Comparison of ENCODE assay signal across 8 cellular contexts in genomic region chr11:66222358-66223149, GRCh38. TPM values are rescaled to one million over a fixed set of nuclear protein-coding genes. Genes with fewer than 3 reads are reported as not detected.
DNase-seq lines count a peak whose midpoint lies in the region; ATAC-seq, FAIRE-seq and TF ChIP-seq lines count a peak whose summit lies in the region.

No MANE protein-coding gene starts in this region.

- peaks cover 59% of the 10 kb centered on the region for H3K36me3 ChIP-seq in OCI-LY1 (ENCODE audit: insufficient read depth, low read length)
- peaks cover 4 to 24% of the 10 kb centered on the region in 2 experiments for H3K36me3 ChIP-seq in endothelial cell of umbilical vein (ENCODE audit: control insufficient read depth in 2 of 2, extremely low read depth in 1 of 2, insufficient read depth in 2 of 2, low read length in 2 of 2)
- H3K36me3 ChIP-seq in mucosa of stomach (ENCODE audit: control insufficient read depth, insufficient read depth, low read length) = peaks cover 4% of the 10 kb centered on the region

- POLR2A ChIA-PET in endothelial cell of umbilical vein (lab: Charles Lee) = no interaction called here

- no peak for TF ChIP-seq EP300 in Ishikawa (IDR thresholded peaks at IDR 0.05; ENCODE audit: borderline replicate concordance)

- intact Hi-C loops in endothelial cell of umbilical vein (cut with micrococcal nuclease) = loop anchor here (1.0 to 2.0 kb wide), 3 partner anchors 36 to 60 kb away; partner anchors contain the start of gene RAB1B

- CTCF ChIA-PET in endothelial cell of umbilical vein (lab: Charles Lee) = interaction anchor here (0.6 to 2.4 kb wide), 24 partner anchors 9 to 152 kb away, joined by 3 to 25 read pairs (median 4); partner anchors contain the start of genes RAB1B, TMEM151A and YIF1A

- H3K4me1 ChIP-seq in OCI-LY1 (ENCODE audit: insufficient read depth, low read length, severe bottlenecking) (peaks cover 9% of the 10 kb centered on the region), endothelial cell of umbilical vein (ENCODE audit: control insufficient read depth, extremely low read depth, insufficient read depth, low read length) (no peaks in the 10 kb centered on the region), mucosa of stomach (ENCODE audit: control insufficient read depth, insufficient read depth, low read length) (peaks cover 6% of the 10 kb centered on the region)

- H3K27ac ChIP-seq in OCI-LY1 (ENCODE audit: low read depth, low read length, poor library complexity, severe bottlenecking) (peak overlapping the region; percentile 57), endothelial cell of umbilical vein (ENCODE audit: insufficient read depth, low read depth, low read length) (no peak overlapping the region)

- peak; percentile 94 for FAIRE-seq in endothelial cell of umbilical vein (lab: Jason Lieb, UNC)

- peak; percentile 79 for DNase-seq in DMS79 (lab: John Stamatoyannopoulos, UW)
- peak; percentile 92 for DNase-seq in activated CD8-positive, alpha-beta memory T cell treated with anti-CD3 and anti-CD28 coated beads, Interleukin-2, amount 50 U/mL, for 4 hours
- peak; percentile 88 for DNase-seq in endothelial cell of umbilical vein (ENCODE audit: low read depth, low spot score)
- peak; percentile 81 for DNase-seq in stimulated activated CD8-positive, alpha-beta memory T cell treated with anti-CD3 and anti-CD28 coated beads, Interleukin-7, amount 100 ng/mL, for 24 hours (ENCODE audit: low read depth)

- no peaks in the 10 kb centered on the region for H3K79me2 ChIP-seq in OCI-LY1 (ENCODE audit: insufficient read depth, low read length)
- H3K79me2 ChIP-seq in endothelial cell of umbilical vein (ENCODE audit: control insufficient read depth, insufficient read depth, low read length) = no peaks in the 10 kb centered on the region

- H4K20me1 ChIP-seq in OCI-LY1 (ENCODE audit: insufficient read depth, low read length) (no peaks in the 10 kb centered on the region), endothelial cell of umbilical vein (replicated peaks; ENCODE audit: control insufficient read depth, extremely low read depth, insufficient read depth, low read length) (no peaks in the 10 kb centered on the region)

- TF ChIP-seq POLR2A in endothelial cell of umbilical vein (IDR thresholded peaks at IDR 0.05; ENCODE audit: low read depth, low read length) = no peak

- no peak overlapping the region for H3K4me3 ChIP-seq in OCI-LY1 (ENCODE audit: low read depth, low read length, poor library complexity, severe bottlenecking)
- no peak overlapping the region for H3K4me3 ChIP-seq in endothelial cell of umbilical vein (replicated peaks in 1 of 3; ENCODE audit: insufficient read depth in 1 of 3, low read depth in 1 of 3, low read length in 3 of 3)
- no peak overlapping the region for H3K4me3 ChIP-seq in mucosa of stomach (ENCODE audit: low read length)

- H3K27me3 ChIP-seq in OCI-LY1 (ENCODE audit: insufficient read depth, low read length) (no peaks in the 10 kb centered on the region), endothelial cell of umbilical vein (ENCODE audit: control insufficient read depth in 2 of 2, insufficient read depth in 2 of 2, low read length in 2 of 2) (no peaks in the 10 kb centered on the region), mucosa of stomach (ENCODE audit: control insufficient read depth, insufficient read depth, low read length) (no peaks in the 10 kb centered on the region)

- BruUV-seq in endothelial cell of umbilical vein (replicated peaks; lab: Mats Ljungman, UMichigan) = no TSS peak

- no peaks in the 10 kb centered on the region for H3K9me1 ChIP-seq in endothelial cell of umbilical vein (replicated peaks; ENCODE audit: control insufficient read depth, extremely low read depth, insufficient read depth, low read length)

- TF ChIP-seq CTCF in OCI-LY1 (IDR thresholded peaks at IDR 0.05; ENCODE audit: low read length) = peak; percentile 100
- TF ChIP-seq CTCF in endothelial cell of umbilical vein (IDR thresholded peaks at IDR 0.05; ENCODE audit: extremely low read depth in 1 of 2, insufficient read depth in 1 of 2, low read depth in 1 of 2, low read length in 2 of 2) = peak; percentile 99 to 100

- H3K9ac ChIP-seq in OCI-LY1 (ENCODE audit: low read length) = peak overlapping the region; percentile 20; the same call in 1 of the 2 replicates
- H3K9ac ChIP-seq in endothelial cell of umbilical vein (replicated peaks; ENCODE audit: extremely low read depth, insufficient read depth, low read length) = no peak overlapping the region
- H3K9ac ChIP-seq in mucosa of stomach (ENCODE audit: low read length) = peak overlapping the region; percentile 7

- ATAC-seq in GM21717 (IDR thresholded peaks at IDR 0.05; ENCODE audit: unreplicated experiment) = peak; percentile 68

- H3F3A ChIP-seq in OCI-LY1 (ENCODE audit: insufficient read depth, low read length) = no peaks in the 10 kb centered on the region

- dilution Hi-C loops in endothelial cell of umbilical vein (cut with MboI; ENCODE audit: extremely low pct_ligation_motif_present, low sequenced_read_pairs) = no loop called here

- TF ChIP-seq RAD21 in Ishikawa (IDR thresholded peaks at IDR 0.05; ENCODE audit: low read depth) = peak; percentile 92

- H3K4me2 ChIP-seq in OCI-LY1 (ENCODE audit: low read length) = 0 out of 2 replicates have a peak overlapping the region, but pooled peaks have one; percentile 16
- H3K4me2 ChIP-seq in endothelial cell of umbilical vein (ENCODE audit: insufficient read depth, low read length) = no peak overlapping the region

- H3K9me3 ChIP-seq in OCI-LY1 (ENCODE audit: low read length) (no peaks in the 10 kb centered on the region), endothelial cell of umbilical vein (replicated peaks; ENCODE audit: control insufficient read depth, insufficient read depth, low read length) (no peaks in the 10 kb centered on the region), mucosa of stomach (ENCODE audit: control insufficient read depth, low read length) (no peaks in the 10 kb centered on the region)

- H2AFZ ChIP-seq in OCI-LY1 (ENCODE audit: low read length) = no peak overlapping the region
- H2AFZ ChIP-seq in endothelial cell of umbilical vein (ENCODE audit: low read depth, low read length) = no peak overlapping the region

- H3K9me2 ChIP-seq in OCI-LY1 (ENCODE audit: low read depth, low read length) = no peaks in the 10 kb centered on the region

TF ChIP-seq in Ishikawa, 13 proteins besides CTCF, POLR2A, EP300 and RAD21 (continues in another document):
- 0 out of 2 replicates have a peak, but pooled peaks have one; percentile 14 for TF ChIP-seq TCF12 (IDR thresholded peaks at IDR 0.05; ENCODE audit: low read depth)
- peak; percentile 69 for TF ChIP-seq CEBPB (IDR thresholded peaks at IDR 0.05)
- peak; percentile 62 for TF ChIP-seq MAX (IDR thresholded peaks at IDR 0.05)

TF ChIP-seq in endothelial cell of umbilical vein, 7 proteins besides CTCF, POLR2A, EP300 and RAD21:
- TF ChIP-seq FOS (IDR thresholded peaks at IDR 0.05; ENCODE audit: borderline replicate concordance, insufficient read depth, low read length) (no peak), POLR2AphosphoS5 (IDR thresholded peaks at IDR 0.05; ENCODE audit: insufficient read depth, low read depth, low read length) (peak; percentile 51), JUN (IDR thresholded peaks at IDR 0.05; ENCODE audit: borderline replicate concordance, insufficient read depth, insufficient read length, low read depth) (no peak), EZH2 (IDR thresholded peaks at IDR 0.05; ENCODE audit: borderline replicate concordance, low read depth, low read length, severe bottlenecking) (no peak), MAX (IDR thresholded peaks at IDR 0.05; ENCODE audit: insufficient read depth, insufficient read length) (peak; percentile 93), GATA2 (IDR thresholded peaks at IDR 0.05; ENCODE audit: insufficient read depth, insufficient read length, low read depth, low read length) (no peak), MYC (IDR thresholded peaks at IDR 0.05; ENCODE audit: low read depth, low read length) (no peak)

RNA-seq across cellular contexts. Expression of gene KLC2, which starts 34.9 kb away (rescaled TPM):
- total RNA-seq in endothelial cell of umbilical vein = 39.2 and 40.5 TPM in 2 replicates
- polyA plus RNA-seq in endothelial cell of umbilical vein = 20.7 and 24.0 TPM in 2 replicates
- 15.7 and 18.9 TPM in 2 replicates for polyA plus RNA-seq in endothelial cell of umbilical vein (2011; cell fraction: cytosol; rRNA removed)
- 50.7 and 54.4 TPM in 2 replicates for polyA plus RNA-seq in endothelial cell of umbilical vein (2011; cell fraction: nucleus; rRNA removed)
- 26.9 and 32.7 TPM in 2 replicates for polyA plus RNA-seq in endothelial cell of umbilical vein (2012)
- polyA minus RNA-seq in endothelial cell of umbilical vein = 20.0 and 25.8 TPM in 2 replicates
- polyA minus RNA-seq in endothelial cell of umbilical vein (2011; cell fraction: cytosol; rRNA and poly(A)+ RNA removed) = 26.3 TPM
- polyA minus RNA-seq in endothelial cell of umbilical vein (2011; cell fraction: nucleus; rRNA and poly(A)+ RNA removed) = 15.4 and 17.8 TPM in 2 replicates

RNA-seq across cellular contexts. Expression of gene RAB1B, which starts 45.9 kb away (rescaled TPM):
- total RNA-seq in endothelial cell of umbilical vein = 171 and 177 TPM in 2 replicates
- polyA plus RNA-seq in endothelial cell of umbilical vein = 383 and 465 TPM in 2 replicates
- 271 and 287 TPM in 2 replicates for polyA plus RNA-seq in endothelial cell of umbilical vein (2011; cell fraction: cytosol; rRNA removed)
- polyA plus RNA-seq in endothelial cell of umbilical vein (2011; cell fraction: nucleus; rRNA removed) = 117 and 129 TPM in 2 replicates
- polyA plus RNA-seq in endothelial cell of umbilical vein (2012) = 185 and 190 TPM in 2 replicates
- 213 and 227 TPM in 2 replicates for polyA minus RNA-seq in endothelial cell of umbilical vein
- 118 TPM for polyA minus RNA-seq in endothelial cell of umbilical vein (2011; cell fraction: cytosol; rRNA and poly(A)+ RNA removed)
- 31.0 and 34.3 TPM in 2 replicates for polyA minus RNA-seq in endothelial cell of umbilical vein (2011; cell fraction: nucleus; rRNA and poly(A)+ RNA removed)

RNA-seq across cellular contexts. Expression of gene CNIH2, which starts 55.4 kb away (rescaled TPM):
- 0.78 and 1.2 TPM in 2 replicates for total RNA-seq in endothelial cell of umbilical vein
- polyA plus RNA-seq in endothelial cell of umbilical vein = 0.46 and 0.91 TPM in 2 replicates
- polyA plus RNA-seq in endothelial cell of umbilical vein (2011; cell fraction: cytosol; rRNA removed) = 0.30 and 0.56 TPM in 2 replicates
- 1.9 and 2.1 TPM in 2 replicates for polyA plus RNA-seq in endothelial cell of umbilical vein (2011; cell fraction: nucleus; rRNA removed)
- polyA plus RNA-seq in endothelial cell of umbilical vein (2012) = 0.55 and 0.74 TPM in 2 replicates
- 0.75 TPM in 1 of 2 replicates, not detected in the other for polyA minus RNA-seq in endothelial cell of umbilical vein
- polyA minus RNA-seq in endothelial cell of umbilical vein (2011; cell fraction: cytosol; rRNA and poly(A)+ RNA removed) = not detected
- polyA minus RNA-seq in endothelial cell of umbilical vein (2011; cell fraction: nucleus; rRNA and poly(A)+ RNA removed) = 0.38 and 0.82 TPM in 2 replicates
